Comparison of ENCODE assay signal across 12 cellular contexts in genomic region chr19:14541979-14542378, GRCh38. TPM values are rescaled to one million over a fixed set of nuclear protein-coding genes. Genes with fewer than 3 reads are reported as not detected.
"Had no signal": no experiment of that assay in that cellular context is flagged by ENCODE, and none has a peak within 500 bp of the region (broad histone marks: within the 10 kb centered on the region; RNA-seq: fewer than 3 reads in every experiment).

No MANE protein-coding gene starts in this region.

RNA-seq across cellular contexts. Expression of gene CLEC17A, which starts 40.9 kb away (rescaled TPM):
- total RNA-seq: activated CD4-positive, alpha-beta memory T cell treated with anti-CD3 and anti-CD28 coated beads, Interleukin-2, amount 10 ng/mL, durations not matched to agents 7 days and 5 days; activated CD4-positive, alpha-beta T cell treated with anti-CD3 and anti-CD28 coated beads, Interleukin-2, amount 10 ng/mL, durations not matched to agents 7 days and 5 days; bronchial epithelial cell; cardiac septum; cerebellum; dermis blood vessel endothelial cell; epithelial cell of proximal tubule; foreskin keratinocyte; gastroesophageal sphincter; glomerular endothelial cell; T-helper 1 cell treated with Interleukin-12 subunit alpha and Interleukin-12 subunit beta and Interleukin-4 antibody, amounts not matched to agents 30 ng/mL and 1 ng/mL, for 36 hours had no signal
- polyA plus RNA-seq: foreskin keratinocyte, heart right ventricle had no signal
